8 cellular contexts compared by ENCODE assay signal in the genomic region with DNA sequence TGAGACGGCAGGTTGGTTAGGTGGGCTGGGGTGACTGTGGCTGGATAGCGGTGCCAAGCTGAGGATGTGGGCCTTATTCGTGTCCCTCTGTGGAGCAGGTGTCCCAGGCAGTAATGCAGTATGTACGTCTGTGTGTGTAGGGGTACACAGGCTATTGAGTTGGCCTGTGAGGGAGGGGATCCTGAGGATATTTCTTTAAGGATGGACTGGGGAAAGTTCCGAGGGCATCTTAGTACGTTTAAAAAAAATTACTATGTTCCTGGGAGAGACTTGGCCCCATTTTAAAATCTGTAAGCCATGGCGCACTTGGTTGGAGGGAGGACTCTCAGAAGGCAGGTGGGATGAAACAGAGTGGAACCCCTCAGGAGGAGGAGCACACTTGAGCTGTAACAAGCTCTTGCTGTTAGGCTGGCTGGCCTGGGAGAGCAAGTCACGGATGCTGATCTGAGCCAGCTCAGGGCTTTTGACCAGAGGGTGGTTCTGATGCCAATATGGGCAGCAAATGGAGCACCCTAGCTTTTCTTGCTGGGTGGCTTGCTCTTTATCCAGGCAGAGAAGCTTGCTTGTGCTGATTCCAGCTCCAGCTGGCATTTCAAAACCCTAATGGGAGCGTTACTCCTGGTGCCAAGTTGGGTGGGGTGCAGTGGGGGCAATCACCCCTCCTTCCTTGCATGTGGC. TPM values are rescaled to one million over a fixed set of nuclear protein-coding genes. Genes with fewer than 3 reads are reported as not detected.
A peak's percentile ranks its signal among the peaks of the same experiment; 100 is the strongest.
DNase-seq lines count a peak whose midpoint lies in the region; ATAC-seq and TF ChIP-seq lines count a peak whose summit lies in the region.

No MANE protein-coding gene starts in this region.

- peak overlapping the region; percentile 81 for H3K27ac Mint-ChIP-seq in activated CD4-positive, alpha-beta T cell treated with anti-CD3 and anti-CD28 coated beads, Interleukin-2, amount 10 ng/mL, durations not matched to agents 24 days and 14 days

- H3K4me1 Mint-ChIP-seq in activated CD4-positive, alpha-beta T cell treated with anti-CD3 and anti-CD28 coated beads, Interleukin-2, amount 10 ng/mL, durations not matched to agents 24 days and 14 days = peaks cover 40% of the 10 kb centered on the region

- H3K4me1 ChIP-seq in liver (ENCODE audit: control insufficient read depth in 4 of 4, insufficient read depth in 4 of 4, low read length in 3 of 4) (peaks cover 0 to 25% (median 18%) of the 10 kb centered on the region in 4 donors), subcutaneous abdominal adipose tissue (ENCODE audit: control insufficient read depth in 5 of 5, insufficient read depth in 5 of 5, low read length in 5 of 5) (peaks cover 0 to 36% (median 29%) of the 10 kb centered on the region in 5 donors)

- H3K9me3 ChIP-seq in liver (ENCODE audit: control insufficient read depth in 4 of 4, low read length in 3 of 4) (no peaks in the 10 kb centered on the region), subcutaneous abdominal adipose tissue (ENCODE audit: control insufficient read depth in 5 of 5, low read length in 5 of 5) (no peaks in the 10 kb centered on the region)

- peak; percentile 71 for DNase-seq in activated CD4-positive, alpha-beta T cell treated with anti-CD3 and anti-CD28 coated beads, Interleukin-2, amount 10 ng/mL, durations not matched to agents 24 days and 14 days
- DNase-seq in activated CD4-positive, alpha-beta T cell treated with anti-CD3 and anti-CD28 coated beads, Interleukin-2, amount 50 U/mL, for 1 hour = no peak
- DNase-seq in NCI-H510A (lab: John Stamatoyannopoulos, UW) (peak; percentile 55), cardiac fibroblast (ENCODE audit: low read depth in 2 of 2) (peak; percentile 32 to 37), NCI-H146 (lab: John Stamatoyannopoulos, UW) (no peak)

- peaks cover 10% of the 10 kb centered on the region for H3K9me3 Mint-ChIP-seq in activated CD4-positive, alpha-beta T cell treated with anti-CD3 and anti-CD28 coated beads, Interleukin-2, amount 10 ng/mL, durations not matched to agents 24 days and 14 days

- peak overlapping the region; percentile 83 for H3K4me3 Mint-ChIP-seq in activated CD4-positive, alpha-beta T cell treated with anti-CD3 and anti-CD28 coated beads, Interleukin-2, amount 10 ng/mL, durations not matched to agents 24 days and 14 days

- ATAC-seq in HG03097 (IDR thresholded peaks at IDR 0.05; ENCODE audit: low FRiP score, unreplicated experiment) = no peak

- TF ChIP-seq RAD21 in liver (IDR thresholded peaks at IDR 0.05) = no peak

- H3K36me3 Mint-ChIP-seq in activated CD4-positive, alpha-beta T cell treated with anti-CD3 and anti-CD28 coated beads, Interleukin-2, amount 10 ng/mL, durations not matched to agents 24 days and 14 days (ENCODE audit: low read depth) = peaks cover 18% of the 10 kb centered on the region

- H3K4me3 ChIP-seq in cardiac fibroblast (replicated peaks in 1 of 2; ENCODE audit: low read depth in 2 of 2, low read length in 2 of 2) (peak overlapping the region; percentile 98 to 99), liver (ENCODE audit: low read depth in 1 of 3, low read length in 3 of 3) (peak overlapping the region; percentile 68 to 99 (median 96)), subcutaneous abdominal adipose tissue (ENCODE audit: low read depth in 1 of 5, low read length in 5 of 5) (peak overlapping the region; percentile 85 to 100 (median 98))

- H3K27me3 ChIP-seq in liver (ENCODE audit: control insufficient read depth in 4 of 4, insufficient read depth in 4 of 4, low read length in 3 of 4) (no peaks in the 10 kb centered on the region), subcutaneous abdominal adipose tissue (ENCODE audit: control insufficient read depth in 5 of 5, insufficient read depth in 4 of 5, low read length in 5 of 5) (no peaks in the 10 kb centered on the region)

- TF ChIP-seq CTCF in cardiac fibroblast (IDR thresholded peaks at IDR 0.05; ENCODE audit: low read depth, low read length) (no peak), liver (IDR thresholded peaks at IDR 0.05; ENCODE audit: low read depth, low read length, missing input control) (no peak)

- H3K27me3 Mint-ChIP-seq in activated CD4-positive, alpha-beta T cell treated with anti-CD3 and anti-CD28 coated beads, Interleukin-2, amount 10 ng/mL, durations not matched to agents 24 days and 14 days = no peaks in the 10 kb centered on the region

- 6% methylated on average over 9 of the region's 9 CpGs for WGBS in liver

- intact Hi-C loops in activated CD4-positive, alpha-beta T cell treated with anti-CD3 and anti-CD28 coated beads, Interleukin-2, amount 10 ng/mL, durations not matched to agents 24 days and 14 days (cut with micrococcal nuclease) = loop anchor here (5.0 kb wide), 2 partner anchors 653 to 1392 kb away; partner anchors contain the start of genes ATP5MK, BTRC and PDCD11

- peak overlapping the region; percentile 79 to 88 for H3K9ac ChIP-seq in liver (ENCODE audit: low read depth in 1 of 2, low read length in 2 of 2)
- H3K9ac ChIP-seq in subcutaneous abdominal adipose tissue (ENCODE audit: low read length in 5 of 5) = peak overlapping the region; percentile 57 to 99 (median 97)

- H3K36me3 ChIP-seq in liver (ENCODE audit: control insufficient read depth in 4 of 4, insufficient read depth in 3 of 4, low read depth in 1 of 4, low read length in 3 of 4) (no peaks in the 10 kb centered on the region), subcutaneous abdominal adipose tissue (ENCODE audit: control insufficient read depth in 5 of 5, insufficient read depth in 5 of 5, low read length in 5 of 5) (no peaks in the 10 kb centered on the region)

- H3K27ac ChIP-seq in liver (ENCODE audit: low read depth in 1 of 2, low read length in 2 of 2) (peak overlapping the region; percentile 82 to 84), subcutaneous abdominal adipose tissue (ENCODE audit: low read depth, low read length) (peak overlapping the region; percentile 93)

TF ChIP-seq in liver, 16 proteins besides CTCF, POLR2A, EP300 and RAD21:
- TF ChIP-seq, protein P1, sequence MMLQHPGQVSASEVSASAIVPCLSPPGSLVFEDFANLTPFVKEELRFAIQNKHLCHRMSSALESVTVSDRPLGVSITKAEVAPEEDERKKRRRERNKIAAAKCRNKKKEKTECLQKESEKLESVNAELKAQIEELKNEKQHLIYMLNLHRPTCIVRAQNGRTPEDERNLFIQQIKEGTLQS (IDR thresholded peaks at IDR 0.05) = no peak
- TF ChIP-seq HNF4A (conservative IDR thresholded peaks at IDR 0.05) (no peak), JUND (IDR thresholded peaks at IDR 0.05) (no peak), NR2F2 (IDR thresholded peaks at IDR 0.05) (no peak)
TF ChIP-seq in liver: peak in this region for 0.

RNA-seq across cellular contexts. Expression of gene WBP1L, which starts 0.8 kb away (rescaled TPM):
- 15.6 and 15.8 TPM in 2 replicates for total RNA-seq in activated CD4-positive, alpha-beta T cell treated with anti-CD3 and anti-CD28 coated beads, Interleukin-2, amount 10 ng/mL, durations not matched to agents 24 days and 14 days
- total RNA-seq in liver = 10 to 100 TPM; 25.3 to 43.6 TPM
- 10 to 100 TPM; 12.3 to 29.9 TPM for polyA plus RNA-seq in liver

RNA-seq across cellular contexts. Expression of gene SFXN2, which starts 30.1 kb away (rescaled TPM):
- 38.7 TPM in 2 replicates for total RNA-seq in activated CD4-positive, alpha-beta T cell treated with anti-CD3 and anti-CD28 coated beads, Interleukin-2, amount 10 ng/mL, durations not matched to agents 24 days and 14 days
- total RNA-seq in liver = 10 to 100 TPM; 18.1 to 22.6 TPM
- polyA plus RNA-seq in liver = 10 to 100 TPM in 1 of 2 donors, 1 to 10 TPM in 1; 6.0 to 17.4 TPM

RNA-seq across cellular contexts. Expression of gene ARL3, which starts 30.3 kb away (rescaled TPM):
- 6.3 and 6.4 TPM in 2 replicates for total RNA-seq in activated CD4-positive, alpha-beta T cell treated with anti-CD3 and anti-CD28 coated beads, Interleukin-2, amount 10 ng/mL, durations not matched to agents 24 days and 14 days
- 1 to 10 TPM; 1.0 to 2.2 TPM for total RNA-seq in liver
- polyA plus RNA-seq in liver = 1 to 10 TPM; 2.4 to 2.5 TPM

Comparison
In these comparisons a context has a peak if more than half of its experiments do, and no peak if none do; other contexts are left out.
1. DNase-seq: peak in activated CD4-positive, alpha-beta T cell treated with anti-CD3 and anti-CD28 coated beads, Interleukin-2, amount 10 ng/mL, durations not matched to agents 24 days and 14 days (single experiment), NCI-H510A (single experiment) and cardiac fibroblast (2 of 2); none in activated CD4-positive, alpha-beta T cell treated with anti-CD3 and anti-CD28 coated beads, Interleukin-2, amount 50 U/mL, for 1 hour (single experiment) and NCI-H146 (single experiment).
2. Peak in every context shown above with its lines, with median percentiles within 50 percentile points of each other: H3K4me3 ChIP-seq.